Comparison of ENCODE assay signal across 28 cellular contexts in genomic region chr14:88941414-88941813, GRCh38.
"Had no signal": no experiment of that assay in that cellular context is flagged by ENCODE, and none has a peak within 500 bp of the region (broad histone marks: within the 10 kb centered on the region; RNA-seq: fewer than 3 reads in every experiment).

No MANE protein-coding gene starts in this region.

- ATAC-seq: heart right ventricle; left ventricle myocardium superior; lower lobe of right lung; natural killer cell; psoas muscle; right cardiac atrium; stimulated activated memory B cell treated with anti-CD40 and anti-IgM and Interleukin-4, amounts not matched to agents 10 μg/mL and 1 μg/mL and 100 μg/mL, for 72 hours; stimulated activated naive CD8-positive, alpha-beta T cell treated with anti-CD3 and anti-CD28 coated beads, Interleukin-15, Interleukin-2, amounts not matched to agents 100 U/mL and 50 U/mL, for 24 hours had no signal

- H3K4me3 ChIP-seq: dorsolateral prefrontal cortex, esophagus muscularis mucosa, heart right ventricle, lower lobe of right lung, ovary, psoas muscle, sigmoid colon, testis, tibial nerve, upper lobe of left lung, uterus had no signal

- H3K27me3 ChIP-seq: dorsolateral prefrontal cortex, ovary, sigmoid colon, testis, tibial nerve, upper lobe of left lung, uterus had no signal

- H3K36me3 ChIP-seq: esophagus muscularis mucosa, heart right ventricle, lower lobe of right lung, ovary, sigmoid colon, tibial nerve, upper lobe of left lung, uterus had no signal

- H3K9me3 ChIP-seq: esophagus muscularis mucosa, lower lobe of right lung, ovary, psoas muscle, sigmoid colon, testis, upper lobe of left lung, uterus had no signal

- H3K4me1 ChIP-seq: esophagus muscularis mucosa, heart right ventricle, lower lobe of right lung, psoas muscle, sigmoid colon, testis, tibial nerve, upper lobe of left lung, uterus had no signal

- DNase-seq: dorsolateral prefrontal cortex; effector CD4-positive, alpha-beta T cell; endodermal cell; foreskin melanocyte; glutamatergic neuron; heart right ventricle; hippocampal formation; left ventricle myocardium superior; lower lobe of right lung; natural killer cell; occipital lobe; ovary; posterior cingulate gyrus; psoas muscle; right cardiac atrium; sigmoid colon; stimulated activated CD4-positive, alpha-beta T cell treated with anti-CD3 and anti-CD28 coated beads, Interleukin-2, amount 100 ng/mL, for 24 hours; stimulated activated CD4-positive, alpha-beta T cell treated with anti-CD3 and anti-CD28 coated beads, Interleukin-4, amount 100 ng/mL, for 4 hours; stimulated activated naive CD8-positive, alpha-beta T cell treated with anti-CD3 and anti-CD28 coated beads, Interleukin-15, Interleukin-2, amounts not matched to agents 100 U/mL and 50 U/mL, for 24 hours; substantia nigra; testis; upper lobe of left lung; uterus had no signal

- FAIRE-seq: colon, islet of Langerhans had no signal

- H3K27ac ChIP-seq: dorsolateral prefrontal cortex, esophagus muscularis mucosa, heart right ventricle, lower lobe of right lung, ovary, psoas muscle, sigmoid colon, testis, tibial nerve, upper lobe of left lung, uterus had no signal
